1 cellular context compared by ENCODE assay signal in the genomic region with DNA sequence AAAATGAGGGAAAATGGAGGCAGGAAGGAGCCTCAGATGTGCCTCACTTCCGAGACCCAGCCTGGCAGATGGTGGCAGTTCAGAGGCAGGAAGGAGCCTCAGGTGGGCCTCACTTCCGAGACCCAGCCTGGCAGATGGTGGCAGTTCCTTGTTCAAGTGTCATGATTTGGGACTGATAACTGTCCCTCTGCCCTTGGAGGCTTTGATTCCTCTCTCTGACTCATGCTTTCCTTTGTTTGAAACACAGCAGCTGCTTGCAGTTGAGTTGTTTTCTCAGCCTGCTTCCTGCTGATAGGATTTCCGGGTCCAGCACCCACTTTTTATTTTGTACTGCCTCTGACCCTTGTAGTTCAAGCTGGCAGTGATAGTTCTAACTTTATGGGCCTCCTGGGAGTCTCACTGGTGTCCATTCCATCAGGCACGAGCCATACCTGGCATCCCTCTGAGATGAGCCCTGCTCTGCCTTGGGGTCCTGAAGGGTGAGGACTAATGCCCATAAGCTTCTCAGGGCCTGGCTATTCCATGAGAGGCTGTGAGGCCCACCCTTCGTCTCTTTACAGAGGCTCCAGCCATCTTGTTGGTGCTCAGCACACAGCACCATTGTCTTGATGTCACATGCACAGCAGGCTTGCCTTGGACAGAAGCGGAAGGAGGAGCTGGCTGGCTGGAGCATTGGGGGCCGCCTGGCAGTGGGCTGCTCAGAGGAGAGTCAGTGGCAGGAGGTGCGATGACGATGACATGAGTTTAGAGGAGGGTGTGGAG.
TF ChIP-seq lines count a peak whose summit lies in the region.

No MANE protein-coding gene starts in this region.

TF ChIP-seq in H1, 55 proteins besides CTCF, POLR2A, EP300 and RAD21 (continued from another document):
- TF ChIP-seq GABPA (IDR thresholded peaks at IDR 0.05; ENCODE audit: borderline replicate concordance, insufficient read depth, low read length) (no peak), GTF2F1 (IDR thresholded peaks at IDR 0.05; ENCODE audit: borderline replicate concordance, low read depth, low read length) (no peak), POU5F1 (IDR thresholded peaks at IDR 0.05; ENCODE audit: low read depth, low read length) (no peak), CBX8 (IDR thresholded peaks at IDR 0.05; ENCODE audit: borderline replicate concordance, low read depth, low read length) (no peak), TBP (IDR thresholded peaks at IDR 0.05; ENCODE audit: low read depth, low read length) (no peak), SP4 (IDR thresholded peaks at IDR 0.05; ENCODE audit: low read length) (no peak)
- TF ChIP-seq, protein P1, sequence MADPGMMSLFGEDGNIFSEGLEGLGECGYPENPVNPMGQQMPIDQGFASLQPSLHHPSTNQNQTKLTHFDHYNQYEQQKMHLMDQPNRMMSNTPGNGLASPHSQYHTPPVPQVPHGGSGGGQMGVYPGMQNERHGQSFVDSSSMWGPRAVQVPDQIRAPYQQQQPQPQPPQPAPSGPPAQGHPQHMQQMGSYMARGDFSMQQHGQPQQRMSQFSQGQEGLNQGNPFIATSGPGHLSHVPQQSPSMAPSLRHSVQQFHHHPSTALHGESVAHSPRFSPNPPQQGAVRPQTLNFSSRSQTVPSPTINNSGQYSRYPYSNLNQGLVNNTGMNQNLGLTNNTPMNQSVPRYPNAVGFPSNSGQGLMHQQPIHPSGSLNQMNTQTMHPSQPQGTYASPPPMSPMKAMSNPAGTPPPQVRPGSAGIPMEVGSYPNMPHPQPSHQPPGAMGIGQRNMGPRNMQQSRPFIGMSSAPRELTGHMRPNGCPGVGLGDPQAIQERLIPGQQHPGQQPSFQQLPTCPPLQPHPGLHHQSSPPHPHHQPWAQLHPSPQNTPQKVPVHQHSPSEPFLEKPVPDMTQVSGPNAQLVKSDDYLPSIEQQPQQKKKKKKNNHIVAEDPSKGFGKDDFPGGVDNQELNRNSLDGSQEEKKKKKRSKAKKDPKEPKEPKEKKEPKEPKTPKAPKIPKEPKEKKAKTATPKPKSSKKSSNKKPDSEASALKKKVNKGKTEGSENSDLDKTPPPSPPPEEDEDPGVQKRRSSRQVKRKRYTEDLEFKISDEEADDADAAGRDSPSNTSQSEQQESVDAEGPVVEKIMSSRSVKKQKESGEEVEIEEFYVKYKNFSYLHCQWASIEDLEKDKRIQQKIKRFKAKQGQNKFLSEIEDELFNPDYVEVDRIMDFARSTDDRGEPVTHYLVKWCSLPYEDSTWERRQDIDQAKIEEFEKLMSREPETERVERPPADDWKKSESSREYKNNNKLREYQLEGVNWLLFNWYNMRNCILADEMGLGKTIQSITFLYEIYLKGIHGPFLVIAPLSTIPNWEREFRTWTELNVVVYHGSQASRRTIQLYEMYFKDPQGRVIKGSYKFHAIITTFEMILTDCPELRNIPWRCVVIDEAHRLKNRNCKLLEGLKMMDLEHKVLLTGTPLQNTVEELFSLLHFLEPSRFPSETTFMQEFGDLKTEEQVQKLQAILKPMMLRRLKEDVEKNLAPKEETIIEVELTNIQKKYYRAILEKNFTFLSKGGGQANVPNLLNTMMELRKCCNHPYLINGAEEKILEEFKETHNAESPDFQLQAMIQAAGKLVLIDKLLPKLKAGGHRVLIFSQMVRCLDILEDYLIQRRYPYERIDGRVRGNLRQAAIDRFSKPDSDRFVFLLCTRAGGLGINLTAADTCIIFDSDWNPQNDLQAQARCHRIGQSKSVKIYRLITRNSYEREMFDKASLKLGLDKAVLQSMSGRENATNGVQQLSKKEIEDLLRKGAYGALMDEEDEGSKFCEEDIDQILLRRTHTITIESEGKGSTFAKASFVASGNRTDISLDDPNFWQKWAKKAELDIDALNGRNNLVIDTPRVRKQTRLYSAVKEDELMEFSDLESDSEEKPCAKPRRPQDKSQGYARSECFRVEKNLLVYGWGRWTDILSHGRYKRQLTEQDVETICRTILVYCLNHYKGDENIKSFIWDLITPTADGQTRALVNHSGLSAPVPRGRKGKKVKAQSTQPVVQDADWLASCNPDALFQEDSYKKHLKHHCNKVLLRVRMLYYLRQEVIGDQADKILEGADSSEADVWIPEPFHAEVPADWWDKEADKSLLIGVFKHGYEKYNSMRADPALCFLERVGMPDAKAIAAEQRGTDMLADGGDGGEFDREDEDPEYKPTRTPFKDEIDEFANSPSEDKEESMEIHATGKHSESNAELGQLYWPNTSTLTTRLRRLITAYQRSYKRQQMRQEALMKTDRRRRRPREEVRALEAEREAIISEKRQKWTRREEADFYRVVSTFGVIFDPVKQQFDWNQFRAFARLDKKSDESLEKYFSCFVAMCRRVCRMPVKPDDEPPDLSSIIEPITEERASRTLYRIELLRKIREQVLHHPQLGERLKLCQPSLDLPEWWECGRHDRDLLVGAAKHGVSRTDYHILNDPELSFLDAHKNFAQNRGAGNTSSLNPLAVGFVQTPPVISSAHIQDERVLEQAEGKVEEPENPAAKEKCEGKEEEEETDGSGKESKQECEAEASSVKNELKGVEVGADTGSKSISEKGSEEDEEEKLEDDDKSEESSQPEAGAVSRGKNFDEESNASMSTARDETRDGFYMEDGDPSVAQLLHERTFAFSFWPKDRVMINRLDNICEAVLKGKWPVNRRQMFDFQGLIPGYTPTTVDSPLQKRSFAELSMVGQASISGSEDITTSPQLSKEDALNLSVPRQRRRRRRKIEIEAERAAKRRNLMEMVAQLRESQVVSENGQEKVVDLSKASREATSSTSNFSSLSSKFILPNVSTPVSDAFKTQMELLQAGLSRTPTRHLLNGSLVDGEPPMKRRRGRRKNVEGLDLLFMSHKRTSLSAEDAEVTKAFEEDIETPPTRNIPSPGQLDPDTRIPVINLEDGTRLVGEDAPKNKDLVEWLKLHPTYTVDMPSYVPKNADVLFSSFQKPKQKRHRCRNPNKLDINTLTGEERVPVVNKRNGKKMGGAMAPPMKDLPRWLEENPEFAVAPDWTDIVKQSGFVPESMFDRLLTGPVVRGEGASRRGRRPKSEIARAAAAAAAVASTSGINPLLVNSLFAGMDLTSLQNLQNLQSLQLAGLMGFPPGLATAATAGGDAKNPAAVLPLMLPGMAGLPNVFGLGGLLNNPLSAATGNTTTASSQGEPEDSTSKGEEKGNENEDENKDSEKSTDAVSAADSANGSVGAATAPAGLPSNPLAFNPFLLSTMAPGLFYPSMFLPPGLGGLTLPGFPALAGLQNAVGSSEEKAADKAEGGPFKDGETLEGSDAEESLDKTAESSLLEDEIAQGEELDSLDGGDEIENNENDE (IDR thresholded peaks at IDR 0.05; ENCODE audit: insufficient replicate concordance, low read length): no peak
